1 cellular context compared by ENCODE assay signal in genomic region chr1:8200317-8201115, GRCh38.
A peak's percentile ranks its signal among the peaks of the same experiment; 100 is the strongest.
TF ChIP-seq lines count a peak whose summit lies in the region.

No MANE protein-coding gene starts in this region.

TF ChIP-seq in HepG2, 621 proteins besides CTCF, POLR2A, EP300 and RAD21 (continues in another document):
- TF ChIP-seq REL (CRISPR knock-in tag; conservative IDR thresholded peaks at IDR 0.05) (no peak), ZNF44 (CRISPR knock-in tag; IDR thresholded peaks at IDR 0.05) (no peak), CREM (IDR thresholded peaks at IDR 0.05) (peak; percentile 76), CREM (CRISPR knock-in tag; IDR thresholded peaks at IDR 0.05) (no peak), HBP1 (CRISPR knock-in tag; IDR thresholded peaks at IDR 0.05; ENCODE audit: low read depth) (peak; percentile 42; the same call in 1 of the 2 replicates), MAX (IDR thresholded peaks at IDR 0.05) (peak; percentile 87), ARID5B (CRISPR knock-in tag; IDR thresholded peaks at IDR 0.05) (peak; percentile 95), GMEB1 (CRISPR knock-in tag; IDR thresholded peaks at IDR 0.05; ENCODE audit: borderline replicate concordance) (no peak), HNRNPLL (IDR thresholded peaks at IDR 0.05; ENCODE audit: low read depth, low read length, poor library complexity, severe bottlenecking) (peak; percentile 29), NR2F6 (IDR thresholded peaks at IDR 0.05) (peak; percentile 97), NR2F6 (CRISPR knock-in tag; IDR thresholded peaks at IDR 0.05) (peak; percentile 98), ATF6 (CRISPR knock-in tag; conservative IDR thresholded peaks at IDR 0.05) (0 out of 2 replicates have a peak, but pooled peaks have one; percentile 63), KAT7 (CRISPR knock-in tag; IDR thresholded peaks at IDR 0.05; ENCODE audit: borderline replicate concordance) (peak; percentile 71), CAMTA2 (CRISPR knock-in tag; IDR thresholded peaks at IDR 0.05; ENCODE audit: borderline replicate concordance) (0 out of 2 replicates have a peak, but pooled peaks have one; percentile 45), KLF12 (CRISPR knock-in tag; IDR thresholded peaks at IDR 0.05; ENCODE audit: borderline replicate concordance) (no peak), DRAP1 (CRISPR knock-in tag; IDR thresholded peaks at IDR 0.05) (peak; percentile 60; the same call in 1 of the 2 replicates), MTA3 (CRISPR knock-in tag; IDR thresholded peaks at IDR 0.05) (no peak), SCMH1 (CRISPR knock-in tag; IDR thresholded peaks at IDR 0.05; ENCODE audit: borderline replicate concordance) (no peak), ZNF24 (IDR thresholded peaks at IDR 0.05) (no peak), ZNF225 (CRISPR knock-in tag; IDR thresholded peaks at IDR 0.05) (0 out of 2 replicates have a peak, but pooled peaks have one; percentile 1), GABPA (IDR thresholded peaks at IDR 0.05; ENCODE audit: low read depth, low read length) (no peak), GABPA (CRISPR knock-in tag; IDR thresholded peaks at IDR 0.05; ENCODE audit: low read depth) (peak; percentile 21; the same call in 1 of the 2 replicates), RERE (CRISPR knock-in tag; IDR thresholded peaks at IDR 0.05; ENCODE audit: low read depth) (peak; percentile 83), TAF1 (CRISPR knock-in tag; IDR thresholded peaks at IDR 0.05) (peak; percentile 20; the same call in 1 of the 2 replicates)
- TF ChIP-seq, protein P1, sequence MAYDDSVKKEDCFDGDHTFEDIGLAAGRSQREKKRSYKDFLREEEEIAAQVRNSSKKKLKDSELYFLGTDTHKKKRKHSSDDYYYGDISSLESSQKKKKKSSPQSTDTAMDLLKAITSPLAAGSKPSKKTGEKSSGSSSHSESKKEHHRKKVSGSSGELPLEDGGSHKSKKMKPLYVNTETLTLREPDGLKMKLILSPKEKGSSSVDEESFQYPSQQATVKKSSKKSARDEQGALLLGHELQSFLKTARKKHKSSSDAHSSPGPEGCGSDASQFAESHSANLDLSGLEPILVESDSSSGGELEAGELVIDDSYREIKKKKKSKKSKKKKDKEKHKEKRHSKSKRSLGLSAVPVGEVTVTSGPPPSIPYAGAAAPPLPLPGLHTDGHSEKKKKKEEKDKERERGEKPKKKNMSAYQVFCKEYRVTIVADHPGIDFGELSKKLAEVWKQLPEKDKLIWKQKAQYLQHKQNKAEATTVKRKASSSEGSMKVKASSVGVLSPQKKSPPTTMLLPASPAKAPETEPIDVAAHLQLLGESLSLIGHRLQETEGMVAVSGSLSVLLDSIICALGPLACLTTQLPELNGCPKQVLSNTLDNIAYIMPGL (CRISPR knock-in tag; IDR thresholded peaks at IDR 0.05; ENCODE audit: borderline replicate concordance in 1 of 2, low read depth in 1 of 2) = 0 out of 4 replicates have a peak, but pooled peaks of 1 of the 2 experiments have one; percentile 26
- TF ChIP-seq, protein P2, sequence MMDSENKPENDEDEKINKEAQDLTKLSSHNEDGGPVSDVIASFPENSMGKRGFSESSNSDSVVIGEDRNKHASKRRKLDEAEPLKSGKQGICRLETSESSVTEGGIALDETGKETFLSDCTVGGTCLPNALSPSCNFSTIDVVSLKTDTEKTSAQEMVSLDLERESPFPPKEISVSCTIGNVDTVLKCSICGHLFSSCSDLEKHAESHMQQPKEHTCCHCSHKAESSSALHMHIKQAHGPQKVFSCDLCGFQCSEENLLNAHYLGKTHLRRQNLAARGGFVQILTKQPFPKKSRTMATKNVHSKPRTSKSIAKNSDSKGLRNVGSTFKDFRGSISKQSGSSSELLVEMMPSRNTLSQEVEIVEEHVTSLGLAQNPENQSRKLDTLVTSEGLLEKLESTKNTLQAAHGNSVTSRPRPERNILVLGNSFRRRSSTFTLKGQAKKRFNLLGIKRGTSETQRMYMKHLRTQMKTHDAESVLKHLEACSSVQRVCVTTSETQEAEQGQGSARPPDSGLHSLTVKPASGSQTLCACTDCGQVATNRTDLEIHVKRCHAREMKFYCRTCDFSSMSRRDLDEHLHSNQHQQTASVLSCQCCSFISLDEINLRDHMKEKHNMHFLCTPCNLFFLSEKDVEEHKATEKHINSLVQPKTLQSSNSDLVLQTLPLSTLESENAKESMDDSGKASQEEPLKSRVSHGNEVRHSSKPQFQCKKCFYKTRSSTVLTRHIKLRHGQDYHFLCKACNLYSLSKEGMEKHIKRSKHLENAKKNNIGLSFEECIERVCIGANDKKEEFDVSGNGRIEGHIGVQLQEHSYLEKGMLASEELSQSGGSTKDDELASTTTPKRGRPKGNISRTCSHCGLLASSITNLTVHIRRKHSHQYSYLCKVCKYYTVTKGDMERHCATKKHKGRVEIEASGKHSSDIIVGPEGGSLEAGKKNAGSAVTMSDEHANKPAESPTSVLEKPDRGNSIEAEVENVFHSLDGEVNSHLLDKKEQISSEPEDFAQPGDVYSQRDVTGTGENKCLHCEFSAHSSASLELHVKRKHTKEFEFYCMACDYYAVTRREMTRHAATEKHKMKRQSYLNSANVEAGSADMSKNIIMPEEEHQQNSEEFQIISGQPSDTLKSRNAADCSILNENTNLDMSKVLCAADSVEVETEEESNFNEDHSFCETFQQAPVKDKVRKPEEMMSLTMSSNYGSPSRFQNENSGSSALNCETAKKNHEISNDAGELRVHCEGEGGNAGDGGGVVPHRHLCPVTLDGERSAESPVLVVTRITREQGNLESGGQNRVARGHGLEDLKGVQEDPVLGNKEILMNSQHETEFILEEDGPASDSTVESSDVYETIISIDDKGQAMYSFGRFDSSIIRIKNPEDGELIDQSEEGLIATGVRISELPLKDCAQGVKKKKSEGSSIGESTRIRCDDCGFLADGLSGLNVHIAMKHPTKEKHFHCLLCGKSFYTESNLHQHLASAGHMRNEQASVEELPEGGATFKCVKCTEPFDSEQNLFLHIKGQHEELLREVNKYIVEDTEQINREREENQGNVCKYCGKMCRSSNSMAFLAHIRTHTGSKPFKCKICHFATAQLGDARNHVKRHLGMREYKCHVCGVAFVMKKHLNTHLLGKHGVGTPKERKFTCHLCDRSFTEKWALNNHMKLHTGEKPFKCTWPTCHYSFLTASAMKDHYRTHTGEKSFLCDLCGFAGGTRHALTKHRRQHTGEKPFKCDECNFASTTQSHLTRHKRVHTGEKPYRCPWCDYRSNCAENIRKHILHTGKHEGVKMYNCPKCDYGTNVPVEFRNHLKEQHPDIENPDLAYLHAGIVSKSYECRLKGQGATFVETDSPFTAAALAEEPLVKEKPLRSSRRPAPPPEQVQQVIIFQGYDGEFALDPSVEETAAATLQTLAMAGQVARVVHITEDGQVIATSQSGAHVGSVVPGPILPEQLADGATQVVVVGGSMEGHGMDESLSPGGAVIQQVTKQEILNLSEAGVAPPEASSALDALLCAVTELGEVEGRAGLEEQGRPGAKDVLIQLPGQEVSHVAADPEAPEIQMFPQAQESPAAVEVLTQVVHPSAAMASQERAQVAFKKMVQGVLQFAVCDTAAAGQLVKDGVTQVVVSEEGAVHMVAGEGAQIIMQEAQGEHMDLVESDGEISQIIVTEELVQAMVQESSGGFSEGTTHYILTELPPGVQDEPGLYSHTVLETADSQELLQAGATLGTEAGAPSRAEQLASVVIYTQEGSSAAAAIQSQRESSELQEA (CRISPR knock-in tag; IDR thresholded peaks at IDR 0.05; ENCODE audit: not compliant biosample characterization) = no peak
